Comparison of ENCODE assay signal across 22 cellular contexts in the genomic region with DNA sequence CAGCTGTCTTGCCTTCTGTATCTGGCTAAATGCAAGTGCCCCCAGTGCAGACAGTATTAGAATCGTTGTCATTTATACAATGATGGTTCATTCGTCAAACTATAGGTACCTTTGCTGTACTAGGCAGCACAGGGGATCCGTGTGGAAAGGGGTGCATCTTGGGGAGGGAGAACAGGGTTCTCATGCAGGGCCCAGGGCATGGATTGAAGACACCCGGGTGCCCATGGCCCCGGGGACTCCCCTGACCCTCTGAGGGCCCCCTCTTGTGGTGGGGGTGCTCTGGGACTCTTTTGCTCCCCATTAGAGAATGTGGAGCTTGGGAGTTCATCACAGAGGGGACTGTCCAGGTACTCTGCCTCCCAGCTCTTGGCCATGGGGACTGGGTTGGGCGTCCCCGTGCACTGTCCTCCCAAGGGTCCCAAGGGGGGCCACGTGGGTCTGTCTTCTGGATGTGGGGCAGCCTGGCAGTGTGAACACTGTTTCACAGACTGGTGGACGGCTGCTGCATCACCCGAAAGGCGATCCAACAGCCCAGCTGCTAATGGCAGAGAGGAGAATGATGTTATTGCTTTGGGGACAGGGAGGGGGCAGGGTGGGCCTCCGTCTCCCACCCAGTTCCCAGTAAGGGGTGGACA. TPM values are rescaled to one million over a fixed set of nuclear protein-coding genes. Genes with fewer than 3 reads are reported as not detected.
A peak's percentile ranks its signal among the peaks of the same experiment; 100 is the strongest.
DNase-seq lines count a peak whose midpoint lies in the region; ATAC-seq and TF ChIP-seq lines count a peak whose summit lies in the region.
"Had no signal": no experiment of that assay in that cellular context is flagged by ENCODE, and none has a peak within 500 bp of the region (broad histone marks: within the 10 kb centered on the region; RNA-seq: fewer than 3 reads in every experiment).

No MANE protein-coding gene starts in this region.

- H3K27ac Mint-ChIP-seq in CD14-positive monocyte, result no peak overlapping the region

- DNase-seq in NCI-H2171 treated with DMSO at 0.1 percent for 48 hours (lab: John Stamatoyannopoulos, UW) (peak; percentile 17), NCI-H2171 (lab: John Stamatoyannopoulos, UW) (no peak), CD14-positive monocyte (ENCODE audit: low spot score) (peak; percentile 29), left cardiac atrium (peak; percentile 9), mucosa of descending colon (peak in 2 of 3 donors; percentile 15 to 21)
- DNase-seq: ACHN; C1 segment of cervical spinal cord; EL; GF-D8; KG1; NCI-H1092 treated with DMSO at 0.1 percent for 48 hours; NCI-H1436 treated with DMSO at 0.1 percent for 48 hours; NCI-H1930; NCI-H226; NCI-H510A treated with DMSO at 0.1 percent for 48 hours; NCI-H774; NK-92 treated with Interleukin-12 subunit alpha and Interleukin-12 subunit beta, amount 100 ng/mL, for 24 hours had no signal

- TF ChIP-seq CTCF in CD14-positive monocyte (IDR thresholded peaks at IDR 0.05) (no peak), mucosa of descending colon (IDR thresholded peaks at IDR 0.05) (no peak)

- H3K36me3 ChIP-seq in mucosa of descending colon (ENCODE audit: low read depth), result no peaks in the 10 kb centered on the region
- H3K36me3 ChIP-seq: SJSA1 had no signal

- no peak overlapping the region for H3K4me3 ChIP-seq in mucosa of descending colon
- H3K4me3 ChIP-seq: SJSA1 had no signal

- no peak overlapping the region for H3K4me3 Mint-ChIP-seq in CD14-positive monocyte

- no peaks in the 10 kb centered on the region for H3K9me3 ChIP-seq in mucosa of descending colon
- H3K9me3 ChIP-seq: SJSA1 had no signal

- no peaks in the 10 kb centered on the region for H3K36me3 Mint-ChIP-seq in CD14-positive monocyte

- peaks cover 19% of the 10 kb centered on the region for H3K4me1 Mint-ChIP-seq in CD14-positive monocyte

- peaks cover 0 to 4% (median 0%) of the 10 kb centered on the region in 7 donors for H3K9me3 Mint-ChIP-seq in CD14-positive monocyte

- ATAC-seq in left cardiac atrium (no peak), mucosa of descending colon (no peak), GM21390 (IDR thresholded peaks at IDR 0.05; ENCODE audit: unreplicated experiment) (no peak), HG03097 (IDR thresholded peaks at IDR 0.05; ENCODE audit: low FRiP score, unreplicated experiment) (no peak), GM18520 (IDR thresholded peaks at IDR 0.05; ENCODE audit: unreplicated experiment) (no peak)
- ATAC-seq: Panc1 had no signal

- intact Hi-C loops in CD14-positive monocyte (cut with micrococcal nuclease) (no loop called here), left cardiac atrium (cut with DNase I) (no loop called here), mucosa of descending colon (cut with DNase I, micrococcal nuclease) (no loop called here)

- no peaks in the 10 kb centered on the region for H3K4me1 ChIP-seq in mucosa of descending colon (ENCODE audit: low read depth)

- peaks cover 30 to 41% (median 30%) of the 10 kb centered on the region in 3 donors for H3K27me3 Mint-ChIP-seq in CD14-positive monocyte (ENCODE audit: low read depth in 3 of 3)

RNA-seq across cellular contexts. Expression of a gene that starts 36.9 kb away (rescaled TPM):
- polyA plus RNA-seq in CD14-positive monocyte, result 10 to 100 TPM; 15.8 to 23.2 TPM
- total RNA-seq in left cardiac atrium, result 10 to 100 TPM; 41.6 to 67.7 TPM
- 100 to 1,000 TPM in 1 of 3 donors, 10 to 100 TPM in 2; 75.2 to 101 (median 85.3) TPM for total RNA-seq in mucosa of descending colon
